25 cellular contexts compared by ENCODE assay signal in genomic region chr11:16179668-16180067, GRCh38.
"Had no signal": no experiment of that assay in that cellular context is flagged by ENCODE, and none has a peak within 500 bp of the region (broad histone marks: within the 10 kb centered on the region; RNA-seq: fewer than 3 reads in every experiment).

No MANE protein-coding gene starts in this region.

- ATAC-seq: activated CD8-positive, alpha-beta T cell treated with anti-CD3 and anti-CD28 coated beads, Interleukin-2, amount 10 ng/mL, durations not matched to agents 7 days and 5 days; activated naive CD4-positive, alpha-beta T cell treated with anti-CD3 and anti-CD28 coated beads, Interleukin-2, amount 50 U/mL, for 72 hours; left lobe of liver; lower lobe of right lung; stimulated activated effector memory CD8-positive, alpha-beta T cell treated with anti-CD3 and anti-CD28 coated beads, Interleukin-12 subunit alpha, Interleukin-12 subunit beta, amount 100 ng/mL, for 72 hours; T-helper 17 cell had no signal

- H3K36me3 ChIP-seq: adrenal gland, ascending aorta, brain microvascular endothelial cell, lower lobe of right lung, prostate gland, stomach, suprapubic skin, tibial nerve had no signal

- H3K27ac Mint-ChIP-seq: activated CD8-positive, alpha-beta T cell treated with anti-CD3 and anti-CD28 coated beads, Interleukin-2, amount 10 ng/mL, durations not matched to agents 7 days and 5 days; activated naive CD4-positive, alpha-beta T cell treated with anti-CD3 and anti-CD28 coated beads, Interleukin-2, amount 50 U/mL, for 72 hours; dendritic cell treated with granulocyte-macrophage colony-stimulating factor and Interleukin-4, amounts not matched to agents 40 ng/mL and 50 ng/mL, for 4 days; immature natural killer cell; naive B cell; stimulated activated effector memory CD8-positive, alpha-beta T cell treated with anti-CD3 and anti-CD28 coated beads, Interleukin-12 subunit alpha, Interleukin-12 subunit beta, amount 100 ng/mL, for 72 hours; T-helper 17 cell had no signal

- H3K4me1 Mint-ChIP-seq: immature natural killer cell; naive B cell; stimulated activated effector memory CD8-positive, alpha-beta T cell treated with anti-CD3 and anti-CD28 coated beads, Interleukin-12 subunit alpha, Interleukin-12 subunit beta, amount 100 ng/mL, for 72 hours; T-helper 17 cell had no signal

- H3K9me3 ChIP-seq: adrenal gland, ascending aorta, lower lobe of right lung, prostate gland, stomach, suprapubic skin, tibial nerve had no signal

- H3K4me3 Mint-ChIP-seq: activated CD8-positive, alpha-beta T cell treated with anti-CD3 and anti-CD28 coated beads, Interleukin-2, amount 10 ng/mL, durations not matched to agents 7 days and 5 days; dendritic cell treated with granulocyte-macrophage colony-stimulating factor and Interleukin-4, amounts not matched to agents 40 ng/mL and 50 ng/mL, for 4 days; immature natural killer cell; naive B cell; neural crest cell; stimulated activated effector memory CD8-positive, alpha-beta T cell treated with anti-CD3 and anti-CD28 coated beads, Interleukin-12 subunit alpha, Interleukin-12 subunit beta, amount 100 ng/mL, for 72 hours; T-helper 17 cell had no signal

- H3K4me1 ChIP-seq: adrenal gland, ascending aorta, lower lobe of right lung, prostate gland, suprapubic skin, tibial nerve had no signal

- DNase-seq: activated CD4-positive, alpha-beta T cell treated with anti-CD3 and anti-CD28 coated beads, Interleukin-2, amount 50 U/mL, for 1 hour; activated CD8-positive, alpha-beta T cell treated with anti-CD3 and anti-CD28 coated beads, Interleukin-2, amount 10 ng/mL, durations not matched to agents 7 days and 5 days; adrenal gland; brain microvascular endothelial cell; caudate nucleus; effector CD4-positive, alpha-beta T cell; erythroblast; foreskin melanocyte; immature natural killer cell; lower lobe of right lung; mesendoderm; naive B cell; stimulated activated CD4-positive, alpha-beta T cell treated with anti-CD3 and anti-CD28 coated beads, Interleukin-2, amount 100 ng/mL, for 24 hours; stomach; T-helper 17 cell had no signal

- H3K9me3 Mint-ChIP-seq: activated naive CD4-positive, alpha-beta T cell treated with anti-CD3 and anti-CD28 coated beads, Interleukin-2, amount 50 U/mL, for 72 hours; dendritic cell treated with granulocyte-macrophage colony-stimulating factor and Interleukin-4, amounts not matched to agents 40 ng/mL and 50 ng/mL, for 4 days; neural crest cell; stimulated activated effector memory CD8-positive, alpha-beta T cell treated with anti-CD3 and anti-CD28 coated beads, Interleukin-12 subunit alpha, Interleukin-12 subunit beta, amount 100 ng/mL, for 72 hours had no signal

- H3K4me3 ChIP-seq: adrenal gland, ascending aorta, lower lobe of right lung, prostate gland, skin epidermis, stomach, suprapubic skin, tibial nerve had no signal

- H3K27me3 Mint-ChIP-seq: dendritic cell treated with granulocyte-macrophage colony-stimulating factor and Interleukin-4, amounts not matched to agents 40 ng/mL and 50 ng/mL, for 4 days; naive B cell; T-helper 17 cell had no signal

- H3K27ac ChIP-seq: adrenal gland, ascending aorta, brain microvascular endothelial cell, lower lobe of right lung, prostate gland, skin epidermis, stomach, suprapubic skin, tibial nerve had no signal

- H3K27me3 ChIP-seq: adrenal gland, ascending aorta, brain microvascular endothelial cell, stomach, suprapubic skin, tibial nerve had no signal

- H3K36me3 Mint-ChIP-seq: activated naive CD4-positive, alpha-beta T cell treated with anti-CD3 and anti-CD28 coated beads, Interleukin-2, amount 50 U/mL, for 72 hours; immature natural killer cell; naive B cell; stimulated activated effector memory CD8-positive, alpha-beta T cell treated with anti-CD3 and anti-CD28 coated beads, Interleukin-12 subunit alpha, Interleukin-12 subunit beta, amount 100 ng/mL, for 72 hours had no signal
